11 cellular contexts compared by ENCODE assay signal in the genomic region with DNA sequence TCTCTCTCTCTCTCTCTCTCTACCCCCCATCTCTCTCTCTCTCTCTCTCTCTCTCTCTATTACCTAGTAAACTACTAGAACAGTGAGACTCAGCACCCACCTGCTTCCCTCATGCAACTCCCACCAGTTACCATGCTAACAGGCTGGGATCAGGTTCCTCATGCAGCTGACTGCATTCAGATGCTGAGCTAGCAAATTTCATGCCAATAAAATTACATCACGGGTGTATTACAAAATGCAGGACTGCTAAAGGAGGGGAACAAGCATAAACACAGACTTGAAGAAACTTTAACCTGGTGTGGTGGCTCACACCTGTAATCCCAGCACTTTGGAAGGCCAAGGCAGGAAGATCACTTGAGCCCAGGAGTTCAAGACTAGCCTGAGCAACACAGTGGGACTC.
A peak's percentile ranks its signal among the peaks of the same experiment; 100 is the strongest.
DNase-seq lines count a peak whose midpoint lies in the region; ATAC-seq and TF ChIP-seq lines count a peak whose summit lies in the region.
"Had no signal": no experiment of that assay in that cellular context is flagged by ENCODE, and none has a peak within 500 bp of the region (broad histone marks: within the 10 kb centered on the region; RNA-seq: fewer than 3 reads in every experiment).

No MANE protein-coding gene starts in this region.

- H2BK15ac ChIP-seq in mesendoderm (replicated peaks; ENCODE audit: low read depth) = no peak overlapping the region

- H4K5ac ChIP-seq in mesendoderm (ENCODE audit: low read length) = no peak overlapping the region

- no peak overlapping the region for H2AK5ac ChIP-seq in mesendoderm (ENCODE audit: low read length)

- H3K36me3 Mint-ChIP-seq in activated CD4-positive, alpha-beta memory T cell treated with anti-CD3 and anti-CD28 coated beads, Interleukin-2, amount 10 ng/mL, durations not matched to agents 7 days and 5 days (ENCODE audit: low read depth) = peaks cover 74% of the 10 kb centered on the region
- H3K36me3 Mint-ChIP-seq in activated CD4-positive, alpha-beta memory T cell treated with anti-CD3 and anti-CD28 coated beads for 36 hours = peaks cover 53% of the 10 kb centered on the region

- no peak overlapping the region for H3K18ac ChIP-seq in mesendoderm (ENCODE audit: low read length)

- H3K4me1 ChIP-seq in gastrocnemius medialis = peaks cover 0 to 11% of the 10 kb centered on the region in 2 donors
- no peaks in the 10 kb centered on the region for H3K4me1 ChIP-seq in mesendoderm (ENCODE audit: control insufficient read depth, low read depth, low read length)

- no peak overlapping the region for H3K4me3 Mint-ChIP-seq in activated CD4-positive, alpha-beta memory T cell treated with anti-CD3 and anti-CD28 coated beads, Interleukin-2, amount 10 ng/mL, durations not matched to agents 7 days and 5 days
- no peak overlapping the region for H3K4me3 Mint-ChIP-seq in activated CD4-positive, alpha-beta memory T cell treated with anti-CD3 and anti-CD28 coated beads for 36 hours
- H3K4me3 Mint-ChIP-seq: stimulated activated memory B cell treated with anti-CD40 and anti-IgM and Interleukin-4, amounts not matched to agents 10 μg/mL and 1 μg/mL and 100 μg/mL, for 72 hours had no signal

- peaks cover 33% of the 10 kb centered on the region for H3K4me1 Mint-ChIP-seq in activated CD4-positive, alpha-beta memory T cell treated with anti-CD3 and anti-CD28 coated beads, Interleukin-2, amount 10 ng/mL, durations not matched to agents 7 days and 5 days
- peaks cover 16% of the 10 kb centered on the region for H3K4me1 Mint-ChIP-seq in activated CD4-positive, alpha-beta memory T cell treated with anti-CD3 and anti-CD28 coated beads for 36 hours (ENCODE audit: low read depth)
- H3K4me1 Mint-ChIP-seq: stimulated activated memory B cell treated with anti-CD40 and anti-IgM and Interleukin-4, amounts not matched to agents 10 μg/mL and 1 μg/mL and 100 μg/mL, for 72 hours had no signal

- no peaks in the 10 kb centered on the region for H3K79me1 ChIP-seq in mesendoderm (ENCODE audit: low read length)

- H3K9ac ChIP-seq in SK-N-MC (ENCODE audit: insufficient read length) (no peak overlapping the region), mesendoderm (ENCODE audit: low read length) (no peak overlapping the region)
- H3K9ac ChIP-seq: KMS-11 had no signal

- H3K79me2 ChIP-seq in mesendoderm (ENCODE audit: control insufficient read depth, insufficient read depth, low read length) = no peaks in the 10 kb centered on the region

- no peaks in the 10 kb centered on the region for H3K9me3 Mint-ChIP-seq in activated CD4-positive, alpha-beta memory T cell treated with anti-CD3 and anti-CD28 coated beads, Interleukin-2, amount 10 ng/mL, durations not matched to agents 7 days and 5 days
- H3K9me3 Mint-ChIP-seq in activated CD4-positive, alpha-beta memory T cell treated with anti-CD3 and anti-CD28 coated beads for 36 hours = no peaks in the 10 kb centered on the region
- H3K9me3 Mint-ChIP-seq: stimulated activated memory B cell treated with anti-CD40 and anti-IgM and Interleukin-4, amounts not matched to agents 10 μg/mL and 1 μg/mL and 100 μg/mL, for 72 hours had no signal

- no peak for TF ChIP-seq CTCF in gastrocnemius medialis (IDR thresholded peaks at IDR 0.05 in 4 of 5, conservative IDR thresholded peaks at IDR 0.05 in 1 of 5)

- H2BK5ac ChIP-seq in mesendoderm (ENCODE audit: low read length) = no peak overlapping the region

- TF ChIP-seq POLR2A in gastrocnemius medialis (IDR thresholded peaks at IDR 0.05) = no peak
- no peak for TF ChIP-seq POLR2A in erythroblast (IDR thresholded peaks at IDR 0.05; ENCODE audit: low read length)

- no CpG with 5 or more reads among the region's 1 CpG for whole genome bisulfite sequencing in mesendoderm (ENCODE audit: extremely low coverage, insufficient coverage, low lambda C conversion rate)

- in situ Hi-C loops in gastrocnemius medialis (cut with MboI; ENCODE audit: low sequenced_read_pairs in 4 of 4) = no loop called here

- POLR2A ChIA-PET in activated CD4-positive, alpha-beta memory T cell treated with anti-CD3 and anti-CD28 coated beads, Interleukin-2, amount 10 ng/mL, durations not matched to agents 7 days and 5 days (lab: Charles Lee) = interaction anchor here (1.5 kb wide), 1 partner anchor 17 kb away, joined by 3 read pairs; no protein-coding TSS in a partner anchor
- POLR2A ChIA-PET in activated CD4-positive, alpha-beta memory T cell treated with anti-CD3 and anti-CD28 coated beads for 36 hours (lab: Charles Lee) = no interaction called here

- H3K4me2 ChIP-seq in mesendoderm (ENCODE audit: low read length) = no peak overlapping the region
- H3K4me2 ChIP-seq: KMS-11 had no signal

- H3K9me3 ChIP-seq in SK-N-MC (ENCODE audit: low read depth, low read length) (no peaks in the 10 kb centered on the region), gastrocnemius medialis (no peaks in the 10 kb centered on the region)

- CTCF ChIA-PET in activated CD4-positive, alpha-beta memory T cell treated with anti-CD3 and anti-CD28 coated beads, Interleukin-2, amount 10 ng/mL, durations not matched to agents 7 days and 5 days (lab: Charles Lee) = interaction anchor here (0.6 to 1.7 kb wide), 3 partner anchors 9 to 346 kb away, joined by 3 read pairs; no protein-coding TSS in a partner anchor
- CTCF ChIA-PET in activated CD4-positive, alpha-beta memory T cell treated with anti-CD3 and anti-CD28 coated beads for 36 hours (lab: Charles Lee) = no interaction called here

- no peak overlapping the region for H2BK120ac ChIP-seq in mesendoderm (ENCODE audit: low read depth, low read length)

- H3K27ac ChIP-seq in SK-N-MC (0 out of 2 replicates have a peak overlapping the region, but pooled peaks have one; percentile 39), gastrocnemius medialis (peak overlapping the region in 3 of 4 donors; percentile 20 to 36 (median 35)), mesendoderm (ENCODE audit: low read depth, low read length) (no peak overlapping the region)
- H3K27ac ChIP-seq: KMS-11 had no signal

- no peaks in the 10 kb centered on the region for H3K27me3 ChIP-seq in gastrocnemius medialis
- no peaks in the 10 kb centered on the region for H3K27me3 ChIP-seq in mesendoderm (ENCODE audit: insufficient read depth, low read length, poor library complexity)

- H3K4ac ChIP-seq in mesendoderm (ENCODE audit: low read depth, low read length) = no peak overlapping the region

- H3K4me3 ChIP-seq in SK-N-MC (no peak overlapping the region), gastrocnemius medialis (no peak overlapping the region), mesendoderm (ENCODE audit: low read length) (no peak overlapping the region)

- no peak overlapping the region for H3K23ac ChIP-seq in mesendoderm (ENCODE audit: low read length)

- no peak for DNase-seq in activated CD4-positive, alpha-beta memory T cell treated with anti-CD3 and anti-CD28 coated beads, Interleukin-2, amount 10 ng/mL, durations not matched to agents 7 days and 5 days
- no peak for DNase-seq in activated CD4-positive, alpha-beta memory T cell treated with anti-CD3 and anti-CD28 coated beads for 36 hours
- DNase-seq in SK-N-MC (ENCODE audit: low read depth, low spot score) (peak; percentile 70), left cardiac atrium (no peak), gastrocnemius medialis (peak; percentile 36 to 54), mesendoderm (no peak), erythroblast (lab: John Stamatoyannopoulos, UW) (no peak)
- DNase-seq: NCI-H2107 had no signal

- H3K27me3 Mint-ChIP-seq in activated CD4-positive, alpha-beta memory T cell treated with anti-CD3 and anti-CD28 coated beads, Interleukin-2, amount 10 ng/mL, durations not matched to agents 7 days and 5 days = no peaks in the 10 kb centered on the region
- H3K27me3 Mint-ChIP-seq in activated CD4-positive, alpha-beta memory T cell treated with anti-CD3 and anti-CD28 coated beads for 36 hours = no peaks in the 10 kb centered on the region
- H3K27me3 Mint-ChIP-seq: stimulated activated memory B cell treated with anti-CD40 and anti-IgM and Interleukin-4, amounts not matched to agents 10 μg/mL and 1 μg/mL and 100 μg/mL, for 72 hours had no signal

- H3K36me3 ChIP-seq in SK-N-MC (ENCODE audit: insufficient read depth, low read length) = no peaks in the 10 kb centered on the region
- H3K36me3 ChIP-seq in gastrocnemius medialis = peaks cover 0 to 48% of the 10 kb centered on the region in 2 donors
- H3K36me3 ChIP-seq in mesendoderm (ENCODE audit: control insufficient read depth, insufficient read depth, low read length) = peaks cover 6% of the 10 kb centered on the region

- no peak overlapping the region for H4K8ac ChIP-seq in mesendoderm (ENCODE audit: low read depth, low read length)

- H3K56ac ChIP-seq in mesendoderm (ENCODE audit: low read length) = no peak overlapping the region

- ATAC-seq in left cardiac atrium (peak; percentile 79 to 82), gastrocnemius medialis (peak; percentile 93 to 96), HG03159 (IDR thresholded peaks at IDR 0.05; ENCODE audit: unreplicated experiment) (no peak)
- ATAC-seq: stimulated activated memory B cell treated with anti-CD40 and anti-IgM and Interleukin-4, amounts not matched to agents 10 μg/mL and 1 μg/mL and 100 μg/mL, for 72 hours had no signal

- intact Hi-C loops in activated CD4-positive, alpha-beta memory T cell treated with anti-CD3 and anti-CD28 coated beads for 36 hours (cut with micrococcal nuclease) = no loop called here
- intact Hi-C loops in left cardiac atrium (cut with DNase I) (no loop called here), gastrocnemius medialis (cut with DNase I; ENCODE audit: low total_unique reads) (no loop called here)

- H3K27ac Mint-ChIP-seq in activated CD4-positive, alpha-beta memory T cell treated with anti-CD3 and anti-CD28 coated beads, Interleukin-2, amount 10 ng/mL, durations not matched to agents 7 days and 5 days = peak overlapping the region; percentile 56
- no peak overlapping the region for H3K27ac Mint-ChIP-seq in activated CD4-positive, alpha-beta memory T cell treated with anti-CD3 and anti-CD28 coated beads for 36 hours
- H3K27ac Mint-ChIP-seq: stimulated activated memory B cell treated with anti-CD40 and anti-IgM and Interleukin-4, amounts not matched to agents 10 μg/mL and 1 μg/mL and 100 μg/mL, for 72 hours had no signal

Comparison
In these comparisons a context has a peak if more than half of its experiments do, and no peak if none do; other contexts are left out.
1. DNase-seq: peak in SK-N-MC (single experiment) and gastrocnemius medialis (2 of 2); none in activated CD4-positive, alpha-beta memory T cell treated with anti-CD3 and anti-CD28 coated beads, Interleukin-2, amount 10 ng/mL, durations not matched to agents 7 days and 5 days (single experiment), activated CD4-positive, alpha-beta memory T cell treated with anti-CD3 and anti-CD28 coated beads for 36 hours (single experiment), left cardiac atrium (single experiment), mesendoderm (single experiment) and erythroblast (0 of 2).